15 cellular contexts compared by ENCODE assay signal in the genomic region with DNA sequence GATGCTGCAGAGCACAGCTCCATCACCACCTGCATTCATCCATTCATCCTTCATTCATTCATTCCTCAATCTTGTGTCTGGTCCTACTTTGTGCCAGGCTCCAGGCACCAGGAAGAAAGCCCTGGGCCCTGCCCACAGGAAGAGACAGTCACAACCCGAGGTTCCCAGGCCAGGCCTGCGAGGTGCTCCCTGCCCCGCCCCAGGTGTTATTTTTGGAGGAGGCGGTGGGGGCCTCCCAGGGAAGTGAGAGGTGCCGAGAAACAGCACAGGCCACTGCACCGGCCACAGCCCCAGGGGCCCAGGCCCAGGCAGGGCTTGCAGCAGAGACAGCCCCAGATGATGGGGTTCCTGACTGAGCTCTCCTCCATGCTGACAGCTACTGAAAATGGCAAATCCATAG. TPM values are rescaled to one million over a fixed set of nuclear protein-coding genes. Genes with fewer than 3 reads are reported as not detected.
DNase-seq lines count a peak whose midpoint lies in the region; ATAC-seq, FAIRE-seq and TF ChIP-seq lines count a peak whose summit lies in the region.
"Had no signal": no experiment of that assay in that cellular context is flagged by ENCODE, and none has a peak within 500 bp of the region (broad histone marks: within the 10 kb centered on the region; RNA-seq: fewer than 3 reads in every experiment).

No MANE protein-coding gene starts in this region.

- H3K27ac Mint-ChIP-seq in endodermal cell = peak overlapping the region; percentile 75
- H3K27ac Mint-ChIP-seq in activated T-cell treated with anti-CD3 and anti-CD28 coated beads, Interleukin-2, amount 50 U/mL, for 72 hours = no peak overlapping the region
- H3K27ac Mint-ChIP-seq: activated CD4-positive, alpha-beta T cell treated with anti-CD3 and anti-CD28 coated beads, Interleukin-2, amount 10 ng/mL, durations not matched to agents 24 days and 14 days had no signal

- H3K4me3 Mint-ChIP-seq in endodermal cell = no peak overlapping the region
- no peak overlapping the region for H3K4me3 Mint-ChIP-seq in activated T-cell treated with anti-CD3 and anti-CD28 coated beads, Interleukin-2, amount 50 U/mL, for 72 hours
- H3K4me3 Mint-ChIP-seq: activated CD4-positive, alpha-beta T cell treated with anti-CD3 and anti-CD28 coated beads, Interleukin-2, amount 10 ng/mL, durations not matched to agents 24 days and 14 days had no signal

- intact Hi-C loops in right lobe of liver (cut with DNase I) (no loop called here), HepG2 (cut with micrococcal nuclease; ENCODE audit: unreplicated experiment) (no loop called here), colonic mucosa (cut with DNase I) (no loop called here)

- TF ChIP-seq CTCF in right lobe of liver (IDR thresholded peaks at IDR 0.05) = no peak
- TF ChIP-seq CTCF in HepG2 (CRISPR knock-in tag; IDR thresholded peaks at IDR 0.05) = no peak
- TF ChIP-seq CTCF in endodermal cell (conservative IDR thresholded peaks at IDR 0.05) = no peak
- TF ChIP-seq CTCF in colonic mucosa (IDR thresholded peaks at IDR 0.05) = no peak

- H2AFZ ChIP-seq in HepG2 (ENCODE audit: low read length) = no peak overlapping the region

- CTCF ChIA-PET in HepG2 (lab: Yijun Ruan, JAX; ENCODE audit: low intra/inter-chr PET ratio, low total read pairs) = no interaction called here

- H3K4me3 ChIP-seq in right lobe of liver = no peak overlapping the region
- no peak overlapping the region for H3K4me3 ChIP-seq in HepG2 (replicated peaks in 1 of 3; ENCODE audit: insufficient read depth in 1 of 3, low read depth in 2 of 3, low read length in 3 of 3)
- no peak overlapping the region for H3K4me3 ChIP-seq in endodermal cell (ENCODE audit: low read length)
- H3K4me3 ChIP-seq in colonic mucosa = no peak overlapping the region
- H3K4me3 ChIP-seq: sigmoid colon, tibial artery had no signal

- POLR2A ChIA-PET in HepG2 (lab: Yijun Ruan, JAX) = no interaction called here

- H3K9me3 Mint-ChIP-seq in endodermal cell = no peaks in the 10 kb centered on the region
- H3K9me3 Mint-ChIP-seq in activated T-cell treated with anti-CD3 and anti-CD28 coated beads, Interleukin-2, amount 50 U/mL, for 72 hours = no peaks in the 10 kb centered on the region
- H3K9me3 Mint-ChIP-seq: activated CD4-positive, alpha-beta T cell treated with anti-CD3 and anti-CD28 coated beads, Interleukin-2, amount 10 ng/mL, durations not matched to agents 24 days and 14 days had no signal

- no CpG with 5 or more reads among the region's 6 CpGs for WGBS in right lobe of liver (ENCODE audit: insufficient coverage, low coverage, low lambda C conversion rate, missing lambda C conversion rate)
- WGBS in HepG2 (ENCODE audit: low lambda C conversion rate) = 100% methylated on average over 1 of the region's 6 CpGs
- 89 to 92% methylated on average over 2 to 6 of the region's 6 CpGs for WGBS in endodermal cell (ENCODE audit: insufficient coverage in 1 of 2, insufficient read length in 1 of 2), 2 experiments

- H3K9ac ChIP-seq in HepG2 (ENCODE audit: insufficient read depth, low read depth, low read length) (no peak overlapping the region), endodermal cell (ENCODE audit: extremely low read depth, low read length, poor library complexity, severe bottlenecking) (no peak overlapping the region), colonic mucosa (ENCODE audit: low read depth in 2 of 2, low read length in 2 of 2) (no peak overlapping the region)
- H3K9ac ChIP-seq: SK-N-SH had no signal

- peaks cover 0 to 18% (median 7%) of the 10 kb centered on the region in 4 donors for H3K4me1 ChIP-seq in right lobe of liver
- peaks cover 31% of the 10 kb centered on the region for H3K4me1 ChIP-seq in HepG2 (ENCODE audit: insufficient read depth, low read length)
- no peaks in the 10 kb centered on the region for H3K4me1 ChIP-seq in endodermal cell (ENCODE audit: control insufficient read depth, insufficient read depth, low read length)
- H3K4me1 ChIP-seq in colonic mucosa = peaks cover 13% of the 10 kb centered on the region

- H3K36me3 ChIP-seq in right lobe of liver (no peaks in the 10 kb centered on the region), HepG2 (replicated peaks in 1 of 2; ENCODE audit: control insufficient read depth in 1 of 2, insufficient read depth in 2 of 2, low read length in 2 of 2) (peaks cover 2 to 5% of the 10 kb centered on the region in 2 experiments; a peak in 3 of 5 replicates), endodermal cell (ENCODE audit: control insufficient read depth, insufficient read depth, low read length) (no peaks in the 10 kb centered on the region), colonic mucosa (no peaks in the 10 kb centered on the region)
- H3K36me3 ChIP-seq: sigmoid colon, tibial artery had no signal

- no peaks in the 10 kb centered on the region for H3K27me3 Mint-ChIP-seq in endodermal cell (ENCODE audit: insufficient read depth)
- no peaks in the 10 kb centered on the region for H3K27me3 Mint-ChIP-seq in activated T-cell treated with anti-CD3 and anti-CD28 coated beads, Interleukin-2, amount 50 U/mL, for 72 hours (ENCODE audit: low read depth)
- H3K27me3 Mint-ChIP-seq: activated CD4-positive, alpha-beta T cell treated with anti-CD3 and anti-CD28 coated beads, Interleukin-2, amount 10 ng/mL, durations not matched to agents 24 days and 14 days had no signal

- H3K4me2 ChIP-seq in HepG2 (ENCODE audit: low read depth, low read length) = no peak overlapping the region
- H3K4me2 ChIP-seq: SK-N-SH had no signal

- peaks cover 40% of the 10 kb centered on the region for H3K4me1 Mint-ChIP-seq in endodermal cell
- peaks cover 19% of the 10 kb centered on the region for H3K4me1 Mint-ChIP-seq in activated T-cell treated with anti-CD3 and anti-CD28 coated beads, Interleukin-2, amount 50 U/mL, for 72 hours (ENCODE audit: low read depth)

- H3K9me3 ChIP-seq in right lobe of liver (no peaks in the 10 kb centered on the region), HepG2 (ENCODE audit: low read length) (no peaks in the 10 kb centered on the region), endodermal cell (ENCODE audit: control insufficient read depth, low read length) (no peaks in the 10 kb centered on the region), colonic mucosa (no peaks in the 10 kb centered on the region)
- H3K9me3 ChIP-seq: sigmoid colon, SK-N-SH, tibial artery had no signal

- DNase-seq in right lobe of liver = peak in 2 of 3 donors; percentile 12 to 35
- DNase-seq in HepG2 (ENCODE audit: low spot score) = no peak
- DNase-seq in endodermal cell = no peak
- no peak for DNase-seq in activated T-cell treated with anti-CD3 and anti-CD28 coated beads, Interleukin-2, amount 50 U/mL, for 72 hours
- no peak for DNase-seq in colonic mucosa
- DNase-seq: activated CD4-positive, alpha-beta T cell treated with anti-CD3 and anti-CD28 coated beads, Interleukin-2, amount 10 ng/mL, durations not matched to agents 24 days and 14 days; Calu3; NCI-H1436 treated with DMSO at 0.1 percent for 48 hours; NCI-H526 treated with DMSO at 0.1 percent for 48 hours; sigmoid colon; SK-N-SH; tibial artery had no signal

- in situ Hi-C loops in HepG2 (cut with HindIII; ENCODE audit: extremely low pct_ligation_motif_present, low pct_unique_long_range_greater_than_20kb) = no loop called here

- no peak for TF ChIP-seq POLR2A in right lobe of liver (IDR thresholded peaks at IDR 0.05)
- TF ChIP-seq POLR2A in HepG2 (IDR thresholded peaks at IDR 0.05; ENCODE audit: insufficient read depth in 1 of 2, low read depth in 2 of 2, low read length in 2 of 2) = no peak

- ATAC-seq in right lobe of liver = no peak
- ATAC-seq in HepG2 = no peak
- peak; percentile 32 for ATAC-seq in HG03432 (IDR thresholded peaks at IDR 0.05; ENCODE audit: unreplicated experiment)
- no peak for ATAC-seq in activated T-cell treated with anti-CD3 and anti-CD28 coated beads, Interleukin-2, amount 50 U/mL, for 72 hours (replicated peaks in 1 of 2)
- ATAC-seq in GM18870 (IDR thresholded peaks at IDR 0.05; ENCODE audit: unreplicated experiment) = no peak
- ATAC-seq in GM18873 (IDR thresholded peaks at IDR 0.05; ENCODE audit: low FRiP score, unreplicated experiment) = no peak

- no peak for FAIRE-seq in HepG2 (lab: Jason Lieb, UNC)

- no peak overlapping the region for H3K27ac ChIP-seq in right lobe of liver
- H3K27ac ChIP-seq in HepG2 (ENCODE audit: extremely low read length, insufficient read depth, low read length) = no peak overlapping the region
- no peak overlapping the region for H3K27ac ChIP-seq in endodermal cell (ENCODE audit: low read depth, low read length)
- H3K27ac ChIP-seq in colonic mucosa = no peak overlapping the region
- H3K27ac ChIP-seq: sigmoid colon, tibial artery had no signal

- H4K20me1 ChIP-seq in HepG2 (ENCODE audit: insufficient read depth, low read length) = peaks cover 53% of the 10 kb centered on the region

- TF ChIP-seq RAD21 in HepG2 (CRISPR knock-in tag; IDR thresholded peaks at IDR 0.05) = no peak

- peaks cover 82% of the 10 kb centered on the region for H3K79me2 ChIP-seq in HepG2 (ENCODE audit: insufficient read depth, low read length)

- H3K36me3 Mint-ChIP-seq in endodermal cell (ENCODE audit: low read depth) = no peaks in the 10 kb centered on the region
- no peaks in the 10 kb centered on the region for H3K36me3 Mint-ChIP-seq in activated T-cell treated with anti-CD3 and anti-CD28 coated beads, Interleukin-2, amount 50 U/mL, for 72 hours (ENCODE audit: insufficient read depth in 2 of 2)

- BruUV-seq in HepG2 (replicated peaks; lab: Mats Ljungman, UMichigan) = no TSS peak

- no peak for TF ChIP-seq EP300 in HepG2 (IDR thresholded peaks at IDR 0.05; ENCODE audit: low read depth in 2 of 2, low read length in 2 of 2)
- TF ChIP-seq EP300 in HepG2 (CRISPR knock-in tag; IDR thresholded peaks at IDR 0.05; ENCODE audit: borderline replicate concordance) = no peak

- no peaks in the 10 kb centered on the region for H3K27me3 ChIP-seq in right lobe of liver
- H3K27me3 ChIP-seq in HepG2 (ENCODE audit: control insufficient read depth in 1 of 2, insufficient read depth in 2 of 2, low read length in 2 of 2) = no peaks in the 10 kb centered on the region
- no peaks in the 10 kb centered on the region for H3K27me3 ChIP-seq in endodermal cell (ENCODE audit: control insufficient read depth, insufficient read depth, low read length, poor library complexity, severe bottlenecking)
- no peaks in the 10 kb centered on the region for H3K27me3 ChIP-seq in colonic mucosa

RNA-seq across cellular contexts. Expression of a gene that starts 33.4 kb away (rescaled TPM):
- total RNA-seq in right lobe of liver = 10 to 100 TPM; 30.1 to 44.3 (median 34.9) TPM
- 21.2 and 22.5 TPM in 2 replicates for total RNA-seq in HepG2 (2016; rRNA removed; fragmentation: Illumina TruSeq; extraction: Trizol)
- total RNA-seq in HepG2 (2016; cell fraction: cytosol; rRNA removed; fragmentation: Illumina TruSeq; extraction: Trizol; ENCODE audit: low read depth) = 11.6 and 15.3 TPM in 2 replicates
- 17.5 and 22.6 TPM in 2 replicates for total RNA-seq in HepG2 (2016; cell fraction: insoluble cytoplasmic fraction; rRNA removed; fragmentation: Illumina TruSeq; extraction: Trizol)
- total RNA-seq in HepG2 (2016; cell fraction: membrane; rRNA removed; fragmentation: Illumina TruSeq; extraction: Trizol) = 15.0 and 15.8 TPM in 2 replicates
- total RNA-seq in HepG2 (2016; cell fraction: nucleus; rRNA removed; fragmentation: Illumina TruSeq; extraction: Trizol) = 24.8 and 26.3 TPM in 2 replicates
- 22.9 and 32.7 TPM in 2 replicates for polyA plus RNA-seq in HepG2 (2011; rRNA removed)
- polyA plus RNA-seq in HepG2 (2011; cell fraction: cytosol; rRNA removed) = 23.2 and 24.2 TPM in 2 replicates
- polyA plus RNA-seq in HepG2 (2011; cell fraction: nucleus; rRNA removed) = 70.9 and 79.3 TPM in 2 replicates
- polyA plus RNA-seq in HepG2 (2012) = 34.9 and 35.5 TPM in 2 replicates
- polyA plus RNA-seq in HepG2 (2016; cell fraction: cytosol; fragmentation: Illumina TruSeq; extraction: Trizol; ENCODE audit: low read depth) = 2.1 and 2.5 TPM in 2 replicates
- polyA plus RNA-seq in HepG2 (2016; cell fraction: insoluble cytoplasmic fraction; fragmentation: Illumina TruSeq; extraction: Trizol; ENCODE audit: low read depth) = 21.5 and 26.8 TPM in 2 replicates
- polyA plus RNA-seq in HepG2 (2016; cell fraction: membrane; fragmentation: Illumina TruSeq; extraction: Trizol; ENCODE audit: low read depth) = 8.7 and 9.2 TPM in 2 replicates
- polyA plus RNA-seq in HepG2 (2016; cell fraction: nucleus; fragmentation: Illumina TruSeq; extraction: Trizol; ENCODE audit: insufficient read depth, low read depth) = 61.9 and 62.3 TPM in 2 replicates
- polyA minus RNA-seq in HepG2 (2011; rRNA and poly(A)+ RNA removed; ENCODE audit: low replicate concordance) = 37.6 and 51.8 TPM in 2 replicates
- 33.6 and 35.2 TPM in 2 replicates for polyA minus RNA-seq in HepG2 (2011; cell fraction: cytosol; rRNA and poly(A)+ RNA removed)
- 32.7 and 34.4 TPM in 2 replicates for polyA minus RNA-seq in HepG2 (2011; cell fraction: nucleus; rRNA and poly(A)+ RNA removed)
- 10 to 100 TPM; 29.8 to 35.9 TPM for total RNA-seq in endodermal cell
- 35.5 TPM for polyA plus RNA-seq in endodermal cell (2013, experiment 1 of 2)
- 31.9 TPM for polyA plus RNA-seq in endodermal cell (2013, experiment 2 of 2)
- 1 to 10 TPM; 4.6 to 5.1 TPM for total RNA-seq in activated T-cell treated with anti-CD3 and anti-CD28 coated beads, Interleukin-2, amount 50 U/mL, for 72 hours
- total RNA-seq in colonic mucosa = 10 to 100 TPM; 30.7 to 45.1 TPM

Comparison
In these comparisons a context has a peak if more than half of its experiments do, and no peak if none do; other contexts are left out.
1. DNase-seq: peak in right lobe of liver (2 of 3); none in HepG2 (single experiment), endodermal cell (single experiment), activated T-cell treated with anti-CD3 and anti-CD28 coated beads, Interleukin-2, amount 50 U/mL, for 72 hours (0 of 2) and colonic mucosa (single experiment).